ENCODE assay signal across 8 cellular contexts in genomic region chr3:31410411-31410810, GRCh38.
"Had no signal": no experiment of that assay in that cellular context is flagged by ENCODE, and none has a peak within 500 bp of the region (broad histone marks: within the 10 kb centered on the region; RNA-seq: fewer than 3 reads in every experiment).

No MANE protein-coding gene starts in this region.

- DNase-seq: GDM1, GF-D8 had no signal

- H3K4me3 ChIP-seq: GM12878 had no signal

- FAIRE-seq: G401.6, GM12878, GM12891, GM12892, GM18507, GM19239 had no signal

- ATAC-seq: GM12878 had no signal
